14 cellular contexts compared by ENCODE assay signal in genomic region chr6:82955841-82956240, GRCh38.
DNase-seq lines count a peak whose midpoint lies in the region; TF ChIP-seq lines count a peak whose summit lies in the region.
"Had no signal": no experiment of that assay in that cellular context is flagged by ENCODE, and none has a peak within 500 bp of the region (broad histone marks: within the 10 kb centered on the region; RNA-seq: fewer than 3 reads in every experiment).

No MANE protein-coding gene starts in this region.

- H3K9me3 ChIP-seq in OCI-LY7 (ENCODE audit: low read length) (no peaks in the 10 kb centered on the region), osteoblast (ENCODE audit: low read depth, low read length) (no peaks in the 10 kb centered on the region)

- H3K4me1 ChIP-seq in OCI-LY7 (ENCODE audit: insufficient read depth, low read length, poor library complexity, severe bottlenecking) (peaks cover 33% of the 10 kb centered on the region), osteoblast (ENCODE audit: insufficient read depth, low read length) (peaks cover 47% of the 10 kb centered on the region)

- no peaks in the 10 kb centered on the region for H3K9me2 ChIP-seq in OCI-LY7 (ENCODE audit: insufficient read depth, low read length)

- TF ChIP-seq CTCF in OCI-LY7 (conservative IDR thresholded peaks at IDR 0.05; ENCODE audit: low read length) (no peak), epithelial cell of esophagus (IDR thresholded peaks at IDR 0.05; ENCODE audit: insufficient read depth, low read depth, low read length, missing control alignments) (no peak), osteoblast (IDR thresholded peaks at IDR 0.05; ENCODE audit: extremely low read depth, low read depth, low read length) (no peak), GM10266 (IDR thresholded peaks at IDR 0.05; ENCODE audit: control insufficient read depth, insufficient read depth, low read depth, missing control alignments) (no peak)

- CTCF ChIA-PET in OCI-LY7 (lab: Charles Lee; ENCODE audit: unreplicated experiment), result no interaction called here

- H3K79me2 ChIP-seq in OCI-LY7 (ENCODE audit: insufficient read depth, low read depth, low read length), result no peaks in the 10 kb centered on the region
- H3K79me2 ChIP-seq in osteoblast (ENCODE audit: insufficient read depth, low read length), result no peaks in the 10 kb centered on the region

- DNase-seq in Daoy (ENCODE audit: low read depth) (peak; percentile 58), OCI-LY7 (ENCODE audit: low spot score) (no peak), epithelial cell of esophagus (ENCODE audit: low read depth) (peak; percentile 70), osteoblast (ENCODE audit: insufficient read length, low spot score, missing footprints) (no peak), GM10266 (ENCODE audit: extremely low spot score) (no peak), NCI-H774 (lab: John Stamatoyannopoulos, UW) (no peak), SW 1271 (lab: John Stamatoyannopoulos, UW) (no peak)
- no peak for DNase-seq in stimulated activated CD4-positive, alpha-beta T cell treated with anti-CD3 and anti-CD28 coated beads, Interleukin-2, amount 100 ng/mL, for 48 hours
- DNase-seq: cerebellar nuclear complex; NCI-H1417 treated with DMSO at 0.1 percent for 48 hours; NCI-H510A; SIG-M5; stimulated activated CD4-positive, alpha-beta T cell treated with anti-CD3 and anti-CD28 coated beads, Interleukin-4, amount 100 ng/mL, for 24 hours; stimulated activated naive B cell treated with anti-CD40 and anti-IgM and Interleukin-4, amounts not matched to agents 10 μg/mL and 1 μg/mL and 100 μg/mL, for 72 hours had no signal

- H2AFZ ChIP-seq in OCI-LY7 (ENCODE audit: low read length) (no peak overlapping the region), osteoblast (ENCODE audit: low read length) (peak overlapping the region; percentile 2)

- H3K4me3 ChIP-seq in OCI-LY7 (ENCODE audit: low read depth, low read length, poor library complexity, severe bottlenecking) (no peak overlapping the region), epithelial cell of esophagus (ENCODE audit: low read length) (no peak overlapping the region), osteoblast (ENCODE audit: insufficient read depth, low read length) (peak overlapping the region; percentile 40)

- H3K27me3 ChIP-seq in osteoblast (ENCODE audit: insufficient read depth, low read length), result no peaks in the 10 kb centered on the region

- H3K27ac ChIP-seq in OCI-LY7 (ENCODE audit: low read depth, low read length, poor library complexity, severe bottlenecking) (peak overlapping the region; percentile 43), osteoblast (ENCODE audit: low read depth, low read length) (peak overlapping the region; percentile 89)

- H3K4me2 ChIP-seq in OCI-LY7 (ENCODE audit: low read length) (peak overlapping the region; percentile 49; the same call in 1 of the 2 replicates), osteoblast (ENCODE audit: insufficient read depth, low read length) (peak overlapping the region; percentile 55)

- intact Hi-C loops in OCI-LY7 (cut with micrococcal nuclease; ENCODE audit: unreplicated experiment), result no loop called here

- peaks cover 20% of the 10 kb centered on the region for H3K36me3 ChIP-seq in OCI-LY7 (ENCODE audit: insufficient read depth, low read length)
- H3K36me3 ChIP-seq in osteoblast (ENCODE audit: insufficient read depth, low read length), result no peaks in the 10 kb centered on the region

- no peaks in the 10 kb centered on the region for H4K20me1 ChIP-seq in OCI-LY7 (ENCODE audit: insufficient read depth, low read length)
- H4K20me1 ChIP-seq in osteoblast (ENCODE audit: insufficient read depth, low read length), result no peaks in the 10 kb centered on the region

- no TSS peak for BruUV-seq in OCI-LY7 (replicated peaks; lab: Mats Ljungman, UMichigan)

- POLR2A ChIA-PET in OCI-LY7 (lab: Charles Lee), result no interaction called here

Comparison
In these comparisons a context has a peak if more than half of its experiments do, and no peak if none do; other contexts are left out.
1. DNase-seq: peak in Daoy (single experiment) and epithelial cell of esophagus (single experiment); none in OCI-LY7 (single experiment), osteoblast (single experiment), GM10266 (single experiment), stimulated activated CD4-positive, alpha-beta T cell treated with anti-CD3 and anti-CD28 coated beads, Interleukin-2, amount 100 ng/mL, for 48 hours (0 of 2), NCI-H774 (single experiment) and SW 1271 (0 of 2).